Comparison of ENCODE assay signal across 23 cellular contexts in the genomic region with DNA sequence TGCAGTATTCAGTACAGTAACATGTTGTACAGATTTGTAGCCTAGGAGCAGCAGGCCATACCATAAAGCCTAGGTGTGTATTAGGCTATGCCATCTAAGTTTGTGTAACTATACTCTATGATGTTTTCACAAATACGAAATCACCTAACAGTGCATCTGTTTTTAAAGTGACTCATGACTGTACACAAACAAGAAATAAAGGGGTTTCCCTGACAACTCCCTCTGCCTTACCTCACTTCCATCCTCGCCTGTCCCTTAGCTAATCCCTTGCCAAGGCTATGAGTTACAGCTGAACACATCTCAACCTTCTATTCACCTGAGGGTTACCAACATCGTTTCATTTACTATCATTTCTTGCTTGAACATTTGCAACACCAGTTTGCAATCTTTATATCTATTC.
"Had no signal": no experiment of that assay in that cellular context is flagged by ENCODE, and none has a peak within 500 bp of the region (broad histone marks: within the 10 kb centered on the region; RNA-seq: fewer than 3 reads in every experiment).

No MANE protein-coding gene starts in this region.

- H2AFZ ChIP-seq: hepatocyte had no signal

- H3K27ac Mint-ChIP-seq: activated CD4-positive, alpha-beta T cell treated with anti-CD3 and anti-CD28 coated beads for 36 hours; activated naive CD8-positive, alpha-beta T cell treated with anti-CD3 and anti-CD28 coated beads for 36 hours; endodermal cell; mesothelial cell of epicardium; naive thymus-derived CD8-positive, alpha-beta T cell had no signal

- H3K36me3 Mint-ChIP-seq: activated naive CD8-positive, alpha-beta T cell treated with anti-CD3 and anti-CD28 coated beads for 36 hours; mesothelial cell of epicardium; naive thymus-derived CD8-positive, alpha-beta T cell had no signal

- H3K4me1 Mint-ChIP-seq: activated CD4-positive, alpha-beta T cell treated with anti-CD3 and anti-CD28 coated beads for 36 hours; activated naive CD8-positive, alpha-beta T cell treated with anti-CD3 and anti-CD28 coated beads for 36 hours; naive thymus-derived CD8-positive, alpha-beta T cell had no signal

- H3K36me3 ChIP-seq: left ventricle myocardium inferior, sigmoid colon, thoracic aorta, upper lobe of left lung had no signal

- H3K27me3 Mint-ChIP-seq: activated CD4-positive, alpha-beta T cell treated with anti-CD3 and anti-CD28 coated beads for 36 hours; activated naive CD8-positive, alpha-beta T cell treated with anti-CD3 and anti-CD28 coated beads for 36 hours; naive thymus-derived CD8-positive, alpha-beta T cell had no signal

- H3K4me1 ChIP-seq: left ventricle myocardium inferior, sigmoid colon, upper lobe of left lung had no signal

- H3K9me3 Mint-ChIP-seq: activated naive CD8-positive, alpha-beta T cell treated with anti-CD3 and anti-CD28 coated beads for 36 hours; activated T-cell treated with anti-CD3 and anti-CD28 coated beads, Interleukin-2, amount 50 U/mL, for 4 hours; endodermal cell; mesothelial cell of epicardium; naive thymus-derived CD8-positive, alpha-beta T cell had no signal

- H3K9me3 ChIP-seq: left ventricle myocardium inferior, sigmoid colon, thoracic aorta, upper lobe of left lung had no signal

- FAIRE-seq: astrocyte had no signal

- DNase-seq: activated CD4-positive, alpha-beta T cell treated with anti-CD3 and anti-CD28 coated beads for 36 hours; activated CD4-positive, alpha-beta T cell treated with anti-CD3 and anti-CD28 coated beads, Interleukin-2, amount 50 U/mL, for 4 hours; activated CD8-positive, alpha-beta memory T cell treated with anti-CD3 and anti-CD28 coated beads, Interleukin-2, amount 50 U/mL, for 48 hours; activated naive CD4-positive, alpha-beta T cell treated with Interleukin-2 at 50 U/mL for 16 hours; activated naive CD8-positive, alpha-beta T cell treated with anti-CD3 and anti-CD28 coated beads for 36 hours; activated T-cell treated with anti-CD3 and anti-CD28 coated beads, Interleukin-2, amount 50 U/mL, for 4 hours; cerebellar nuclear complex; cortex of kidney; endodermal cell; foreskin fibroblast; kidney glomerular epithelial cell; left ventricle myocardium inferior; naive thymus-derived CD8-positive, alpha-beta T cell; retina; sigmoid colon; stimulated activated CD4-positive, alpha-beta T cell treated with anti-CD3 and anti-CD28 coated beads, Interleukin-2, amount 100 ng/mL, for 48 hours; stimulated activated naive CD4-positive, alpha-beta T cell treated with Interleukin-2 at 50 U/mL for 16 hours; T-helper 9 cell; upper lobe of left lung had no signal

- H3K79me2 ChIP-seq: hepatocyte had no signal

- H3K4me3 ChIP-seq: hepatocyte, left ventricle myocardium inferior, sigmoid colon, thoracic aorta, upper lobe of left lung had no signal

- H3K4me2 ChIP-seq: hepatocyte had no signal

- H3K4me3 Mint-ChIP-seq: activated CD4-positive, alpha-beta T cell treated with anti-CD3 and anti-CD28 coated beads for 36 hours; activated naive CD8-positive, alpha-beta T cell treated with anti-CD3 and anti-CD28 coated beads for 36 hours; activated T-cell treated with anti-CD3 and anti-CD28 coated beads, Interleukin-2, amount 50 U/mL, for 4 hours; endodermal cell; mesothelial cell of epicardium; naive thymus-derived CD8-positive, alpha-beta T cell had no signal

- H3K27ac ChIP-seq: hepatocyte, left ventricle myocardium inferior, sigmoid colon, thoracic aorta, upper lobe of left lung had no signal

- H3K27me3 ChIP-seq: hepatocyte, sigmoid colon, upper lobe of left lung had no signal
